12 cellular contexts compared by ENCODE assay signal in the genomic region with DNA sequence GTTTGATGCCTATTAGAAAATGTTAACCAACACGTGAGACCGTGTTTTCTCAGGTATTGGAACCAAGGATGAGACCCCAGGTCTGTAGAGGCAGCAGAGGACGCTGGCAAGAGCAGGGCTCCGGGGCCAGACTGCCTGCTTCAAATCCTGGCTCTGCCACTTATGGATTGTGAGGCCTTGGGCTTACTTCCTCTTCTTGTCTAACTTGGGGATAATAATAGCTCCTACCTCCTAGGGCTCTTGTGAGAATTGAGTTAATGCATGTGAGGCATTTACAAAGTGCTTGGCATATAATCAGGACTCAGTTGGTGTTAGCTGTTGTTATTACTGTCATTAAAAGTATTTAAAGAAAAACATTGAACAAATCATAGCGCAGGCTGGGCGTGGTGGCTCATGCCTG.
"Had no signal": no experiment of that assay in that cellular context is flagged by ENCODE, and none has a peak within 500 bp of the region (broad histone marks: within the 10 kb centered on the region; RNA-seq: fewer than 3 reads in every experiment).

No MANE protein-coding gene starts in this region.

- ATAC-seq: activated T-helper 17 cell treated with anti-CD3 and anti-CD28 coated beads, Interleukin-2, amount 50 U/mL, for 72 hours; left colon; right lobe of liver had no signal

- DNase-seq: activated CD4-positive, alpha-beta T cell treated with anti-CD3 and anti-CD28 coated beads for 1 hour; activated CD4-positive, alpha-beta T cell treated with anti-CD3 and anti-CD28 coated beads, Interleukin-2, amount 50 U/mL, for 48 hours; activated naive CD4-positive, alpha-beta T cell treated with Interleukin-2 at 50 U/mL for 16 hours; anterior cingulate cortex; brain microvascular endothelial cell; cerebellar nuclear complex; dermis blood vessel endothelial cell; heart right ventricle; left colon; naive B cell; right lobe of liver had no signal
